Comparison of ENCODE assay signal across 1 cellular context in genomic region chr20:49219091-49219923, GRCh38.
TF ChIP-seq lines count a peak whose summit lies in the region.

A gene with protein sequence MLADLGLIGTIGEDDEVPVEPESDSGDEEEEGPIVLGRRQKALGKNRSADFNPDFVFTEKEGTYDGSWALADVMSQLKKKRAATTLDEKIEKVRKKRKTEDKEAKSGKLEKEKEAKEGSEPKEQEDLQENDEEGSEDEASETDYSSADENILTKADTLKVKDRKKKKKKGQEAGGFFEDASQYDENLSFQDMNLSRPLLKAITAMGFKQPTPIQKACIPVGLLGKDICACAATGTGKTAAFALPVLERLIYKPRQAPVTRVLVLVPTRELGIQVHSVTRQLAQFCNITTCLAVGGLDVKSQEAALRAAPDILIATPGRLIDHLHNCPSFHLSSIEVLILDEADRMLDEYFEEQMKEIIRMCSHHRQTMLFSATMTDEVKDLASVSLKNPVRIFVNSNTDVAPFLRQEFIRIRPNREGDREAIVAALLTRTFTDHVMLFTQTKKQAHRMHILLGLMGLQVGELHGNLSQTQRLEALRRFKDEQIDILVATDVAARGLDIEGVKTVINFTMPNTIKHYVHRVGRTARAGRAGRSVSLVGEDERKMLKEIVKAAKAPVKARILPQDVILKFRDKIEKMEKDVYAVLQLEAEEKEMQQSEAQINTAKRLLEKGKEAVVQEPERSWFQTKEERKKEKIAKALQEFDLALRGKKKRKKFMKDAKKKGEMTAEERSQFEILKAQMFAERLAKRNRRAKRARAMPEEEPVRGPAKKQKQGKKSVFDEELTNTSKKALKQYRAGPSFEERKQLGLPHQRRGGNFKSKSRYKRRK (plus strand): TSS chr20:49219416. CDS start chr20:49219449, 33 bp downstream.

TF ChIP-seq in HEK293, 187 proteins besides CTCF, POLR2A, EP300 and RAD21 (continued from another document):
- no peak for TF ChIP-seq PRDM2 (tag by site-specific recombination; IDR thresholded peaks at IDR 0.05; ENCODE audit: borderline replicate concordance)
- peak; percentile 97 for TF ChIP-seq ZNF629 (tag by site-specific recombination; IDR thresholded peaks at IDR 0.05)
